32 cellular contexts compared by ENCODE assay signal in genomic region chr4:72983706-72984105, GRCh38.
"Had no signal": no experiment of that assay in that cellular context is flagged by ENCODE, and none has a peak within 500 bp of the region (broad histone marks: within the 10 kb centered on the region; RNA-seq: fewer than 3 reads in every experiment).

No MANE protein-coding gene starts in this region.

- ATAC-seq: esophagus mucosa, T-helper 17 cell had no signal

- DNase-seq: activated CD4-positive, alpha-beta memory T cell treated with anti-CD3 and anti-CD28 coated beads, Interleukin-2, amount 10 ng/mL, durations not matched to agents 7 days and 5 days; activated CD4-positive, alpha-beta T cell treated with anti-CD3 and anti-CD28 coated beads, Interleukin-2, amount 10 ng/mL, durations not matched to agents 7 days and 5 days; activated CD4-positive, alpha-beta T cell treated with anti-CD3 and anti-CD28 coated beads, Interleukin-2, amount 50 U/mL, for 4 hours; activated CD4-positive, CD25-positive, alpha-beta regulatory T cell; activated CD4-positive, CD25-positive, alpha-beta regulatory T cell treated with anti-CD3 and anti-CD28 coated beads, Interleukin-2, amount 50 U/mL, for 72 hours; activated CD8-positive, alpha-beta memory T cell treated with anti-CD3 and anti-CD28 coated beads, Interleukin-2, amount 50 U/mL, for 48 hours; activated gamma-delta T cell; activated naive CD4-positive, alpha-beta T cell; activated naive CD4-positive, alpha-beta T cell treated with anti-CD3 and anti-CD28 coated beads, Interleukin-2, amount 10 ng/mL, durations not matched to agents 7 days and 5 days; activated naive CD8-positive, alpha-beta T cell treated with anti-CD3 and anti-CD28 coated beads, Interleukin-2, amount 10 ng/mL, durations not matched to agents 7 days and 5 days; activated T-cell treated with anti-CD3 and anti-CD28 coated beads for 4 hours; activated T-cell treated with anti-CD3 and anti-CD28 coated beads, Interleukin-2, amount 50 U/mL, for 24 hours; central memory CD4-positive, alpha-beta T cell; cerebellar nuclear complex; colonic mucosa; effector CD8-positive, alpha-beta T cell; foreskin fibroblast; head of caudate nucleus; T-helper 17 cell; T1000; WERI-Rb-1 had no signal

- H3K27ac Mint-ChIP-seq: activated CD4-positive, alpha-beta memory T cell treated with anti-CD3 and anti-CD28 coated beads, Interleukin-2, amount 10 ng/mL, durations not matched to agents 7 days and 5 days; activated CD4-positive, alpha-beta T cell treated with anti-CD3 and anti-CD28 coated beads for 36 hours; activated CD4-positive, alpha-beta T cell treated with anti-CD3 and anti-CD28 coated beads, Interleukin-2, amount 10 ng/mL, durations not matched to agents 7 days and 5 days; activated naive CD4-positive, alpha-beta T cell treated with anti-CD3 and anti-CD28 coated beads, Interleukin-2, amount 10 ng/mL, durations not matched to agents 7 days and 5 days; activated naive CD4-positive, alpha-beta T cell treated with anti-CD3 and anti-CD28 coated beads, Interleukin-2, amount 50 U/mL, for 72 hours; activated naive CD8-positive, alpha-beta T cell treated with anti-CD3 and anti-CD28 coated beads, Interleukin-2, amount 10 ng/mL, durations not matched to agents 7 days and 5 days; activated T-cell treated with anti-CD3 and anti-CD28 coated beads, Interleukin-2, amount 50 U/mL, for 24 hours; activated T-cell treated with anti-CD3 and anti-CD28 coated beads, Interleukin-2, amount 50 U/mL, for 72 hours; brain; T-helper 17 cell; T-helper 2 cell treated with Interferon-gamma antibody and Interleukin-4, amounts not matched to agents 5 μg/mL and 100 μg/mL, for 36 hours had no signal

- H3K4me1 Mint-ChIP-seq: activated CD4-positive, alpha-beta memory T cell treated with anti-CD3 and anti-CD28 coated beads, Interleukin-2, amount 10 ng/mL, durations not matched to agents 7 days and 5 days; activated CD4-positive, alpha-beta T cell treated with anti-CD3 and anti-CD28 coated beads, Interleukin-2, amount 10 ng/mL, durations not matched to agents 7 days and 5 days; activated naive CD4-positive, alpha-beta T cell treated with anti-CD3 and anti-CD28 coated beads, Interleukin-2, amount 10 ng/mL, durations not matched to agents 7 days and 5 days; activated naive CD8-positive, alpha-beta T cell treated with anti-CD3 and anti-CD28 coated beads, Interleukin-2, amount 10 ng/mL, durations not matched to agents 7 days and 5 days; brain; T-helper 17 cell had no signal

- H3K9me3 ChIP-seq: ascending aorta, breast epithelium, colonic mucosa had no signal

- H3K4me3 Mint-ChIP-seq: activated CD4-positive, alpha-beta memory T cell treated with anti-CD3 and anti-CD28 coated beads, Interleukin-2, amount 10 ng/mL, durations not matched to agents 7 days and 5 days; activated CD4-positive, alpha-beta T cell treated with anti-CD3 and anti-CD28 coated beads for 36 hours; activated CD4-positive, alpha-beta T cell treated with anti-CD3 and anti-CD28 coated beads, Interleukin-2, amount 10 ng/mL, durations not matched to agents 7 days and 5 days; activated naive CD4-positive, alpha-beta T cell treated with anti-CD3 and anti-CD28 coated beads, Interleukin-2, amount 10 ng/mL, durations not matched to agents 7 days and 5 days; activated naive CD8-positive, alpha-beta T cell treated with anti-CD3 and anti-CD28 coated beads, Interleukin-2, amount 10 ng/mL, durations not matched to agents 7 days and 5 days; activated T-cell treated with anti-CD3 and anti-CD28 coated beads, Interleukin-2, amount 50 U/mL, for 24 hours; activated T-cell treated with anti-CD3 and anti-CD28 coated beads, Interleukin-2, amount 50 U/mL, for 72 hours; brain; T-helper 17 cell; T-helper 2 cell treated with Interferon-gamma antibody and Interleukin-4, amounts not matched to agents 5 μg/mL and 100 μg/mL, for 36 hours had no signal

- H3K4me1 ChIP-seq: ascending aorta, breast epithelium, colonic mucosa had no signal

- H3K27me3 ChIP-seq: ascending aorta, breast epithelium, cardiac muscle cell, colonic mucosa had no signal

- H3K4me3 ChIP-seq: ascending aorta, breast epithelium, cardiac muscle cell, colonic mucosa had no signal

- H3K36me3 Mint-ChIP-seq: activated naive CD4-positive, alpha-beta T cell treated with anti-CD3 and anti-CD28 coated beads, Interleukin-2, amount 10 ng/mL, durations not matched to agents 7 days and 5 days; activated naive CD4-positive, alpha-beta T cell treated with anti-CD3 and anti-CD28 coated beads, Interleukin-2, amount 50 U/mL, for 72 hours; activated naive CD8-positive, alpha-beta T cell treated with anti-CD3 and anti-CD28 coated beads, Interleukin-2, amount 10 ng/mL, durations not matched to agents 7 days and 5 days; brain had no signal

- H3K9me3 Mint-ChIP-seq: activated CD4-positive, alpha-beta memory T cell treated with anti-CD3 and anti-CD28 coated beads, Interleukin-2, amount 10 ng/mL, durations not matched to agents 7 days and 5 days; activated CD4-positive, alpha-beta T cell treated with anti-CD3 and anti-CD28 coated beads, Interleukin-2, amount 10 ng/mL, durations not matched to agents 7 days and 5 days; activated naive CD4-positive, alpha-beta T cell treated with anti-CD3 and anti-CD28 coated beads, Interleukin-2, amount 10 ng/mL, durations not matched to agents 7 days and 5 days; activated naive CD4-positive, alpha-beta T cell treated with anti-CD3 and anti-CD28 coated beads, Interleukin-2, amount 50 U/mL, for 72 hours; activated T-cell treated with anti-CD3 and anti-CD28 coated beads, Interleukin-2, amount 50 U/mL, for 24 hours; activated T-cell treated with anti-CD3 and anti-CD28 coated beads, Interleukin-2, amount 50 U/mL, for 72 hours; brain; T-helper 2 cell treated with Interferon-gamma antibody and Interleukin-4, amounts not matched to agents 5 μg/mL and 100 μg/mL, for 36 hours had no signal

- H3K27ac ChIP-seq: ascending aorta, breast epithelium, cardiac muscle cell, colonic mucosa, WERI-Rb-1 had no signal

- FAIRE-seq: endometrium, frontal cortex had no signal

- H3K27me3 Mint-ChIP-seq: activated naive CD4-positive, alpha-beta T cell treated with anti-CD3 and anti-CD28 coated beads, Interleukin-2, amount 10 ng/mL, durations not matched to agents 7 days and 5 days; activated naive CD8-positive, alpha-beta T cell treated with anti-CD3 and anti-CD28 coated beads, Interleukin-2, amount 10 ng/mL, durations not matched to agents 7 days and 5 days had no signal

- H3K36me3 ChIP-seq: ascending aorta, breast epithelium, cardiac muscle cell, colonic mucosa, WERI-Rb-1 had no signal
